ENCODE assay signal across 1 cellular context in the genomic region with DNA sequence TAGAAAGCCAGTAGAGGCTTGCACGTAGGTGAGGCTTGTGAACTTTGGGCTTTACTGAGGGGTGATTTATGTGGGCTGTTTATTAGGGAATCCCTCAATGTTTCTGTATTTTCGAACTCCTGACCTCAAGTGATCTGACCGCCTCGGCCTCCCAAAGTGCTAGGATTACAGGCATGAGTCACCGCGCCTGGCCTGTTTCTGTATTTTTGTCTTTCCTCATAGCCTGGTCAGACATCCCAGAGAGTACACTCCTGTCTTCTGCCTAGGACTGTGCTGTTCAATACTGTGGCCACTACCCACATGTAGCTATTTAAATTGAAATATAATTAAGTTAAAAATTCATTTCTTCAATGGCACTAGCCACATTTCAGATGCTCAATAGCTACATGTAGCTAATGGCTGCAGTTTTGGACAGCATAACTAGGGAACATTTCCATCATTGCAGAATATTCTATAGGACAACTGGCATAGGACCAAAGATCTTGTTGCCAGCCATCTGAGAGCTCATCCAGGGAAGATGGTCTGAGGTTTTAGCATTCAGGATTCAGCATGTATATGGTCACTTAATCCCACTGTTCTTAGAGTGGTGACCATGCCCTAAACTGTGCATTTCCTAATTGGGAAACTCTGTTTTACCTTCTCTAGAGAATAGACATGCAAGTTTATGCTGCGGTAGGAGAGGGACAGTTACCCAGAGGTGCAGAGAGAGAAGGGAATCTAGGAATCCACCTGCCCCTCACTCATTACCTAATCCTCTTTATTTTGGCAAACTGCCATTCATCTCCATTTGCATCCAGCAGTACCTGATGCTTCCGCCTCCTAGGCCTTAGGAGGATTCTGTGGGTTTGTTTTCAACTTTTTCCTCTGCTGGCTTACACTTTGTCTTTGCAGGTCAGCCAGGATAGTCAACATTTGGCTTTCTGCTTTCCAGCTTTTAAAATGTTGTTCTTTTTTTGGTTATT.
TF ChIP-seq lines count a peak whose summit lies in the region.

No MANE protein-coding gene starts in this region.

TF ChIP-seq in GM23338, 12 proteins besides CTCF, POLR2A, EP300 and RAD21 (continued from another document):
- TF ChIP-seq, protein P1, sequence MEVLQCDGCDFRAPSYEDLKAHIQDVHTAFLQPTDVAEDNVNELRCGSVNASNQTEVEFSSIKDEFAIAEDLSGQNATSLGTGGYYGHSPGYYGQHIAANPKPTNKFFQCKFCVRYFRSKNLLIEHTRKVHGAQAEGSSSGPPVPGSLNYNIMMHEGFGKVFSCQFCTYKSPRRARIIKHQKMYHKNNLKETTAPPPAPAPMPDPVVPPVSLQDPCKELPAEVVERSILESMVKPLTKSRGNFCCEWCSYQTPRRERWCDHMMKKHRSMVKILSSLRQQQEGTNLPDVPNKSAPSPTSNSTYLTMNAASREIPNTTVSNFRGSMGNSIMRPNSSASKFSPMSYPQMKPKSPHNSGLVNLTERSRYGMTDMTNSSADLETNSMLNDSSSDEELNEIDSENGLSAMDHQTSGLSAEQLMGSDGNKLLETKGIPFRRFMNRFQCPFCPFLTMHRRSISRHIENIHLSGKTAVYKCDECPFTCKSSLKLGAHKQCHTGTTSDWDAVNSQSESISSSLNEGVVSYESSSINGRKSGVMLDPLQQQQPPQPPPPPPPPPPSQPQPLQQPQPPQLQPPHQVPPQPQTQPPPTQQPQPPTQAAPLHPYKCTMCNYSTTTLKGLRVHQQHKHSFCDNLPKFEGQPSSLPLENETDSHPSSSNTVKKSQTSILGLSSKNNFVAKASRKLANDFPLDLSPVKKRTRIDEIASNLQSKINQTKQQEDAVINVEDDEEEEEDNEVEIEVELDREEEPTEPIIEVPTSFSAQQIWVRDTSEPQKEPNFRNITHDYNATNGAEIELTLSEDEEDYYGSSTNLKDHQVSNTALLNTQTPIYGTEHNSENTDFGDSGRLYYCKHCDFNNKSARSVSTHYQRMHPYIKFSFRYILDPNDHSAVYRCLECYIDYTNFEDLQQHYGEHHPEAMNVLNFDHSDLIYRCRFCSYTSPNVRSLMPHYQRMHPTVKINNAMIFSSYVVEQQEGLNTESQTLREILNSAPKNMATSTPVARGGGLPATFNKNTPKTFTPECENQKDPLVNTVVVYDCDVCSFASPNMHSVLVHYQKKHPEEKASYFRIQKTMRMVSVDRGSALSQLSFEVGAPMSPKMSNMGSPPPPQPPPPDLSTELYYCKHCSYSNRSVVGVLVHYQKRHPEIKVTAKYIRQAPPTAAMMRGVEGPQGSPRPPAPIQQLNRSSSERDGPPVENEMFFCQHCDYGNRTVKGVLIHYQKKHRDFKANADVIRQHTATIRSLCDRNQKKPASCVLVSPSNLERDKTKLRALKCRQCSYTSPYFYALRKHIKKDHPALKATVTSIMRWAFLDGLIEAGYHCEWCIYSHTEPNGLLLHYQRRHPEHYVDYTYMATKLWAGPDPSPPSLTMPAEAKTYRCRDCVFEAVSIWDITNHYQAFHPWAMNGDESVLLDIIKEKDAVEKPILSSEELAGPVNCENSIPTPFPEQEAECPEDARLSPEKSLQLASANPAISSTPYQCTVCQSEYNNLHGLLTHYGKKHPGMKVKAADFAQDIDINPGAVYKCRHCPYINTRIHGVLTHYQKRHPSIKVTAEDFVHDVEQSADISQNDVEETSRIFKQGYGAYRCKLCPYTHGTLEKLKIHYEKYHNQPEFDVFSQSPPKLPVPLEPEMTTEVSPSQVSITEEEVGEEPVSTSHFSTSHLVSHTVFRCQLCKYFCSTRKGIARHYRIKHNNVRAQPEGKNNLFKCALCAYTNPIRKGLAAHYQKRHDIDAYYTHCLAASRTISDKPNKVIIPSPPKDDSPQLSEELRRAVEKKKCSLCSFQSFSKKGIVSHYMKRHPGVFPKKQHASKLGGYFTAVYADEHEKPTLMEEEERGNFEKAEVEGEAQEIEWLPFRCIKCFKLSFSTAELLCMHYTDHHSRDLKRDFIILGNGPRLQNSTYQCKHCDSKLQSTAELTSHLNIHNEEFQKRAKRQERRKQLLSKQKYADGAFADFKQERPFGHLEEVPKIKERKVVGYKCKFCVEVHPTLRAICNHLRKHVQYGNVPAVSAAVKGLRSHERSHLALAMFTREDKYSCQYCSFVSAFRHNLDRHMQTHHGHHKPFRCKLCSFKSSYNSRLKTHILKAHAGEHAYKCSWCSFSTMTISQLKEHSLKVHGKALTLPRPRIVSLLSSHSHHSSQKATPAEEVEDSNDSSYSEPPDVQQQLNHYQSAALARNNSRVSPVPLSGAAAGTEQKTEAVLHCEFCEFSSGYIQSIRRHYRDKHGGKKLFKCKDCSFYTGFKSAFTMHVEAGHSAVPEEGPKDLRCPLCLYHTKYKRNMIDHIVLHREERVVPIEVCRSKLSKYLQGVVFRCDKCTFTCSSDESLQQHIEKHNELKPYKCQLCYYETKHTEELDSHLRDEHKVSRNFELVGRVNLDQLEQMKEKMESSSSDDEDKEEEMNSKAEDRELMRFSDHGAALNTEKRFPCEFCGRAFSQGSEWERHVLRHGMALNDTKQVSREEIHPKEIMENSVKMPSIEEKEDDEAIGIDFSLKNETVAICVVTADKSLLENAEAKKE (CRISPR knock-in tag; IDR thresholded peaks at IDR 0.05) = no peak
- TF ChIP-seq NANOG (IDR thresholded peaks at IDR 0.05; ENCODE audit: borderline replicate concordance) = no peak
TF ChIP-seq in GM23338: peak in this region for 0.
